Comparison of ENCODE assay signal across 8 cellular contexts in genomic region chr2:235495373-235496238, GRCh38.
A peak's percentile ranks its signal among the peaks of the same experiment; 100 is the strongest.
DNase-seq lines count a peak whose midpoint lies in the region; ATAC-seq and TF ChIP-seq lines count a peak whose summit lies in the region.

No MANE protein-coding gene starts in this region.

- H3K36me3 Mint-ChIP-seq in memory B cell = no peaks in the 10 kb centered on the region

- no peak for TF ChIP-seq CTCF in AG09309 (IDR thresholded peaks at IDR 0.05; ENCODE audit: control insufficient read depth, insufficient read depth, low read depth, low read length, missing control alignments)
- TF ChIP-seq CTCF in LNCaP clone FGC (IDR thresholded peaks at IDR 0.05; ENCODE audit: control insufficient read depth, extremely low read depth, insufficient read depth) = 0 out of 2 replicates have a peak, but pooled peaks have one; percentile 6

- H3K27me3 Mint-ChIP-seq in memory B cell = peaks cover 21% of the 10 kb centered on the region

- no peaks in the 10 kb centered on the region for H3K9me3 Mint-ChIP-seq in memory B cell

- ATAC-seq in memory B cell (ENCODE audit: low read depth) (no peak), GM18909 (IDR thresholded peaks at IDR 0.05; ENCODE audit: poor library complexity, unreplicated experiment) (no peak), HG03378 (IDR thresholded peaks at IDR 0.05; ENCODE audit: unreplicated experiment) (no peak)

- peaks cover 2% of the 10 kb centered on the region for H3K4me1 Mint-ChIP-seq in memory B cell

- H3K4me3 ChIP-seq in AG09309 (ENCODE audit: control insufficient read depth, low read depth, low read length) = peak overlapping the region; percentile 61
- H3K4me3 ChIP-seq in LNCaP clone FGC (ENCODE audit: low read depth, low read length) = peak overlapping the region; percentile 68

- H3K27ac Mint-ChIP-seq in memory B cell = no peak overlapping the region

- DNase-seq in AG09309 (ENCODE audit: low read depth) (no peak), LNCaP clone FGC (ENCODE audit: low read depth) (no peak), cerebellar cortex (ENCODE audit: low spot score) (peak; percentile 43), memory B cell (ENCODE audit: low spot score in 2 of 2) (no peak), SHP77 (lab: John Stamatoyannopoulos, UW) (no peak)
- no peak for DNase-seq in activated CD4-positive, alpha-beta T cell treated with anti-CD3 and anti-CD28 coated beads, Interleukin-2, amount 50 U/mL, for 48 hours

- H3K4me3 Mint-ChIP-seq in memory B cell = peak overlapping the region; percentile 40
